9 cellular contexts compared by ENCODE assay signal in the genomic region with DNA sequence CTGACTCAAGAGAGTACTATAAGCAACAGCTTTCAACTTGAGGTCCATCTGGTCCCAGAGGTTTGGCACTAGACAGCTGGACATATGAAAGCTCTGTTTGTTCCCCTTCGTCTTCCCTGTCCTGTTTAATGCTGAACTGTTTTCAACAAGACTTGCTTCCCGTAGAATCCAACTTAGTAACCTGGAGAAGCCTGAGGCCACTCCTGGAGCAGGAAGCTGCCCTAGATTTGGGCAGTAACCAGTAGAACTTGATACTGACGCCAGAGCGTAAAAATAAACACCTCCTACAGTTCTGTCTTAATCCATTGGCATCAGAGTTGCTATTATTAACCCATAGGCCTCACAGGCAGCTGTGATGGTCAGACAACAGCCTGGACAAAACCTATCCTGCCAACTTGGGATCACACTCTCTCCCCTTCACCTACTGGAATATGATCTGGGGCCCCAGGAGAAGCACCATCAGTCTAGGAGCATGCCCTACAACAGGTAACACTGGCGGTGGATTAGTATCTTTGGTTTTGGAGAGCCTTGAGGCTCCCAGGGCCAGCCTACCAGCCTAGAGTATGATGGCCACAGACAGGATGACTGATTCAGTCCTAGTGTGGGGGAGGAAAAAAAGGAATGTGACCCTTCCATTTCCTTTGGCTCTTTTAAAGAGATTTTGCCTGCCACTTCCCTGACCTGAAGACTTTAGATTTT. TPM values are rescaled to one million over a fixed set of nuclear protein-coding genes. Genes with fewer than 3 reads are reported as not detected.
A peak's percentile ranks its signal among the peaks of the same experiment; 100 is the strongest.
DNase-seq lines count a peak whose midpoint lies in the region; ATAC-seq and TF ChIP-seq lines count a peak whose summit lies in the region.
"Had no signal": no experiment of that assay in that cellular context is flagged by ENCODE, and none has a peak within 500 bp of the region (broad histone marks: within the 10 kb centered on the region; RNA-seq: fewer than 3 reads in every experiment).

No MANE protein-coding gene starts in this region.

- H2AFZ ChIP-seq in parathyroid adenoma: no peak overlapping the region

- H3K4me3 Mint-ChIP-seq in WTC11: no peak overlapping the region
- H3K4me3 Mint-ChIP-seq: CD4-positive, alpha-beta T cell had no signal

- H3K27ac Mint-ChIP-seq in WTC11: peak overlapping the region; percentile 73; the same call in 1 of the 2 replicates
- H3K27ac Mint-ChIP-seq: CD4-positive, alpha-beta T cell had no signal

- no peaks in the 10 kb centered on the region for H3K9me3 Mint-ChIP-seq in WTC11
- H3K9me3 Mint-ChIP-seq: CD4-positive, alpha-beta T cell had no signal

- no peaks in the 10 kb centered on the region for H3K36me3 Mint-ChIP-seq in WTC11

- CTCF ChIA-PET in WTC11 (lab: Charles Lee): interaction anchor here (1.0 to 3.6 kb wide), 9 partner anchors 12 to 177 kb away, joined by 3 to 27 read pairs (median 4); a partner anchor contains a TSS

- H3K9ac ChIP-seq in parathyroid adenoma: no peak overlapping the region

- H3K4me2 ChIP-seq in parathyroid adenoma (ENCODE audit: low read length): peak overlapping the region; percentile 20

- H3K4me1 ChIP-seq in parathyroid adenoma: peaks cover 20% of the 10 kb centered on the region

- no peak for TF ChIP-seq CTCF in C4-2B (conservative IDR thresholded peaks at IDR 0.05)
- TF ChIP-seq CTCF in WTC11 (IDR thresholded peaks at IDR 0.05): no peak
- TF ChIP-seq CTCF in parathyroid adenoma (IDR thresholded peaks at IDR 0.05): no peak

- peak overlapping the region; percentile 41 for H3K27ac ChIP-seq in C4-2B
- H3K27ac ChIP-seq in parathyroid adenoma: peak overlapping the region; percentile 78

- H3K36me3 ChIP-seq in parathyroid adenoma (ENCODE audit: control insufficient read depth, insufficient read depth, low read length): no peaks in the 10 kb centered on the region

- DNase-seq in WTC11 (ENCODE audit: low spot score) (no peak), globus pallidus (ENCODE audit: low spot score) (peak; percentile 65)
- DNase-seq: CD4-positive, alpha-beta T cell had no signal

- POLR2A ChIA-PET in WTC11 (lab: Charles Lee): interaction anchor here (1.2 to 2.5 kb wide), 2 partner anchors 19 kb away, joined by 6 read pairs; no protein-coding TSS in a partner anchor

- peaks cover 47% of the 10 kb centered on the region for H3K4me1 Mint-ChIP-seq in WTC11

- H3K4me3 ChIP-seq in parathyroid adenoma (ENCODE audit: low read depth, low read length): no peak overlapping the region

- peaks cover 10% of the 10 kb centered on the region for H3K79me2 ChIP-seq in parathyroid adenoma

- no peaks in the 10 kb centered on the region for H3K9me3 ChIP-seq in parathyroid adenoma (ENCODE audit: control insufficient read depth, low read length)

- no peaks in the 10 kb centered on the region for H3K27me3 ChIP-seq in parathyroid adenoma (ENCODE audit: control insufficient read depth, insufficient read depth, low read length)

- H3K27me3 Mint-ChIP-seq in WTC11 (ENCODE audit: low read depth): no peaks in the 10 kb centered on the region
- H3K27me3 Mint-ChIP-seq: CD4-positive, alpha-beta T cell had no signal

- ATAC-seq in WTC11: no peak
- no peak for ATAC-seq in HG03139 (IDR thresholded peaks at IDR 0.05; ENCODE audit: unreplicated experiment)
- ATAC-seq in HG02870 (IDR thresholded peaks at IDR 0.05; ENCODE audit: unreplicated experiment): no peak
- ATAC-seq in GM18907 (IDR thresholded peaks at IDR 0.05; ENCODE audit: unreplicated experiment): no peak
- ATAC-seq in activated CD4-positive, CD25-positive, alpha-beta regulatory T cell treated with anti-CD3 and anti-CD28 coated beads, Interleukin-2, amount 50 U/mL, for 24 hours: no peak

TF ChIP-seq in WTC11, 78 proteins besides CTCF, POLR2A, EP300 and RAD21:
- TF ChIP-seq, protein P1, sequence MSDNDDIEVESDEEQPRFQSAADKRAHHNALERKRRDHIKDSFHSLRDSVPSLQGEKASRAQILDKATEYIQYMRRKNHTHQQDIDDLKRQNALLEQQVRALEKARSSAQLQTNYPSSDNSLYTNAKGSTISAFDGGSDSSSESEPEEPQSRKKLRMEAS (CRISPR knock-in tag; IDR thresholded peaks at IDR 0.05): no peak
- TF ChIP-seq, protein P2, sequence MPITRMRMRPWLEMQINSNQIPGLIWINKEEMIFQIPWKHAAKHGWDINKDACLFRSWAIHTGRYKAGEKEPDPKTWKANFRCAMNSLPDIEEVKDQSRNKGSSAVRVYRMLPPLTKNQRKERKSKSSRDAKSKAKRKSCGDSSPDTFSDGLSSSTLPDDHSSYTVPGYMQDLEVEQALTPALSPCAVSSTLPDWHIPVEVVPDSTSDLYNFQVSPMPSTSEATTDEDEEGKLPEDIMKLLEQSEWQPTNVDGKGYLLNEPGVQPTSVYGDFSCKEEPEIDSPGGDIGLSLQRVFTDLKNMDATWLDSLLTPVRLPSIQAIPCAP (CRISPR knock-in tag; IDR thresholded peaks at IDR 0.05): no peak

RNA-seq across cellular contexts. Expression of a gene that starts 29.2 kb away (rescaled TPM):
- 7.3 to 9.4 TPM (median 8.7 TPM) in 3 replicates for total RNA-seq in WTC11 (2021)
